8 cellular contexts compared by ENCODE assay signal in genomic region chr15:48962662-48963523, GRCh38. TPM values are rescaled to one million over a fixed set of nuclear protein-coding genes. Genes with fewer than 3 reads are reported as not detected.
DNase-seq lines count a peak whose midpoint lies in the region; ATAC-seq and TF ChIP-seq lines count a peak whose summit lies in the region.

No MANE protein-coding gene starts in this region.

- no peaks in the 10 kb centered on the region for H3K9me3 ChIP-seq in SJCRH30 (replicated peaks)
- H3K9me3 ChIP-seq in muscle layer of colon (ENCODE audit: low read length): no peaks in the 10 kb centered on the region
- H3K9me3 ChIP-seq in vagina: no peaks in the 10 kb centered on the region

- H3K27ac ChIP-seq in SJCRH30 (no peak overlapping the region), muscle layer of colon (ENCODE audit: low read depth, low read length) (peak overlapping the region; percentile 59), vagina (peak overlapping the region; percentile 38)

- H3K9ac ChIP-seq in muscle layer of colon (ENCODE audit: low read length): peak overlapping the region; percentile 45

- peaks cover 45% of the 10 kb centered on the region for H3K27me3 Mint-ChIP-seq in activated CD4-positive, alpha-beta T cell treated with anti-CD3 and anti-CD28 coated beads, Interleukin-2, amount 10 ng/mL, durations not matched to agents 7 days and 5 days
- H3K27me3 Mint-ChIP-seq in endothelial cell (ENCODE audit: unreplicated experiment): peaks cover 10% of the 10 kb centered on the region

- H3K36me3 Mint-ChIP-seq in activated CD4-positive, alpha-beta T cell treated with anti-CD3 and anti-CD28 coated beads, Interleukin-2, amount 10 ng/mL, durations not matched to agents 7 days and 5 days (ENCODE audit: low read depth): peaks cover 2% of the 10 kb centered on the region
- H3K36me3 Mint-ChIP-seq in endothelial cell (ENCODE audit: low read depth, unreplicated experiment): peaks cover 5% of the 10 kb centered on the region

- DNase-seq in activated CD4-positive, alpha-beta T cell treated with anti-CD3 and anti-CD28 coated beads, Interleukin-2, amount 10 ng/mL, durations not matched to agents 7 days and 5 days: no peak
- DNase-seq in activated CD4-positive, alpha-beta T cell treated with anti-CD3 and anti-CD28 coated beads for 4 hours: no peak
- peak; percentile 37 to 60 for DNase-seq in SJCRH30
- DNase-seq in endothelial cell (ENCODE audit: low spot score): peak; percentile 52
- DNase-seq in vagina (ENCODE audit: extremely low spot score in 2 of 2): no peak

- peaks cover 45% of the 10 kb centered on the region for H3K4me1 Mint-ChIP-seq in activated CD4-positive, alpha-beta T cell treated with anti-CD3 and anti-CD28 coated beads, Interleukin-2, amount 10 ng/mL, durations not matched to agents 7 days and 5 days
- H3K4me1 Mint-ChIP-seq in endothelial cell (ENCODE audit: unreplicated experiment): peaks cover 53% of the 10 kb centered on the region

- TF ChIP-seq CTCF in endothelial cell (IDR thresholded peaks at IDR 0.05; ENCODE audit: unreplicated experiment): no peak
- TF ChIP-seq CTCF in vagina (IDR thresholded peaks at IDR 0.05): no peak

- peak overlapping the region; percentile 62 for H3K4me3 ChIP-seq in SJCRH30
- H3K4me3 ChIP-seq in muscle layer of colon (ENCODE audit: low read depth in 1 of 2, low read length in 2 of 2): peak overlapping the region; percentile 73 to 75
- peak overlapping the region; percentile 40 to 52 for H3K4me3 ChIP-seq in vagina

- CTCF ChIA-PET in activated CD4-positive, alpha-beta T cell treated with anti-CD3 and anti-CD28 coated beads, Interleukin-2, amount 10 ng/mL, durations not matched to agents 7 days and 5 days (lab: Charles Lee): interaction anchor here (1.2 to 7.9 kb wide), 8 partner anchors 10 to 39 kb away, joined by 3 to 88 read pairs (median 4); no protein-coding TSS in a partner anchor

- ATAC-seq in HG03469 (IDR thresholded peaks at IDR 0.05; ENCODE audit: unreplicated experiment): no peak
- ATAC-seq in GM21576 (IDR thresholded peaks at IDR 0.05; ENCODE audit: unreplicated experiment): no peak

- H3K27ac Mint-ChIP-seq in activated CD4-positive, alpha-beta T cell treated with anti-CD3 and anti-CD28 coated beads, Interleukin-2, amount 10 ng/mL, durations not matched to agents 7 days and 5 days: no peak overlapping the region
- H3K27ac Mint-ChIP-seq in endothelial cell (ENCODE audit: unreplicated experiment): peak overlapping the region; percentile 98

- peak overlapping the region; percentile 63 for H3K4me3 Mint-ChIP-seq in activated CD4-positive, alpha-beta T cell treated with anti-CD3 and anti-CD28 coated beads, Interleukin-2, amount 10 ng/mL, durations not matched to agents 7 days and 5 days
- H3K4me3 Mint-ChIP-seq in endothelial cell (ENCODE audit: unreplicated experiment): peak overlapping the region; percentile 93

- intact Hi-C loops in vagina (cut with DNase I): no loop called here

- TF ChIP-seq POLR2A in vagina (IDR thresholded peaks at IDR 0.05): no peak

- no peaks in the 10 kb centered on the region for H3K9me3 Mint-ChIP-seq in activated CD4-positive, alpha-beta T cell treated with anti-CD3 and anti-CD28 coated beads, Interleukin-2, amount 10 ng/mL, durations not matched to agents 7 days and 5 days
- H3K9me3 Mint-ChIP-seq in endothelial cell (ENCODE audit: unreplicated experiment): no peaks in the 10 kb centered on the region

- H3K4me1 ChIP-seq in SJCRH30: peaks cover 19% of the 10 kb centered on the region
- peaks cover 7% of the 10 kb centered on the region for H3K4me1 ChIP-seq in muscle layer of colon (ENCODE audit: insufficient read depth, low read length)
- H3K4me1 ChIP-seq in vagina: peaks cover 22% of the 10 kb centered on the region

- H3K36me3 ChIP-seq in SJCRH30: no peaks in the 10 kb centered on the region
- H3K36me3 ChIP-seq in muscle layer of colon (ENCODE audit: insufficient read depth, low read length): no peaks in the 10 kb centered on the region
- H3K36me3 ChIP-seq in vagina: no peaks in the 10 kb centered on the region

- POLR2A ChIA-PET in activated CD4-positive, alpha-beta T cell treated with anti-CD3 and anti-CD28 coated beads, Interleukin-2, amount 10 ng/mL, durations not matched to agents 7 days and 5 days (lab: Charles Lee): interaction anchor here (0.6 kb wide), 1 partner anchor 245 kb away, joined by 3 read pairs; no protein-coding TSS in a partner anchor

- H3K27me3 ChIP-seq in SJCRH30 (no peaks in the 10 kb centered on the region), muscle layer of colon (ENCODE audit: control insufficient read depth in 1 of 2, insufficient read depth in 2 of 2, low read length in 2 of 2) (no peaks in the 10 kb centered on the region), vagina (no peaks in the 10 kb centered on the region)

RNA-seq across cellular contexts. Expression of gene SHC4, which starts 0.8 kb away (rescaled TPM):
- under 1 TPM; 0.30 to 0.46 TPM for total RNA-seq in activated CD4-positive, alpha-beta T cell treated with anti-CD3 and anti-CD28 coated beads, Interleukin-2, amount 10 ng/mL, durations not matched to agents 7 days and 5 days
- 1.2 and 1.8 TPM in 2 replicates for total RNA-seq in SJCRH30 (2014; rRNA removed; shearing (Covaris generic))
- total RNA-seq in endothelial cell (ENCODE audit: unreplicated experiment) (6.8 TPM), vagina (0.25 TPM)

Comparison
In these comparisons a context has a peak if more than half of its experiments do, and no peak if none do; other contexts are left out.
1. DNase-seq: peak in SJCRH30 (2 of 2) and endothelial cell (single experiment); none in activated CD4-positive, alpha-beta T cell treated with anti-CD3 and anti-CD28 coated beads, Interleukin-2, amount 10 ng/mL, durations not matched to agents 7 days and 5 days (single experiment), activated CD4-positive, alpha-beta T cell treated with anti-CD3 and anti-CD28 coated beads for 4 hours (0 of 2) and vagina (0 of 2).
2. Peak in every context shown above with its lines, with median percentiles within 50 percentile points of each other: H3K4me3 ChIP-seq.